In the genomic region with DNA sequence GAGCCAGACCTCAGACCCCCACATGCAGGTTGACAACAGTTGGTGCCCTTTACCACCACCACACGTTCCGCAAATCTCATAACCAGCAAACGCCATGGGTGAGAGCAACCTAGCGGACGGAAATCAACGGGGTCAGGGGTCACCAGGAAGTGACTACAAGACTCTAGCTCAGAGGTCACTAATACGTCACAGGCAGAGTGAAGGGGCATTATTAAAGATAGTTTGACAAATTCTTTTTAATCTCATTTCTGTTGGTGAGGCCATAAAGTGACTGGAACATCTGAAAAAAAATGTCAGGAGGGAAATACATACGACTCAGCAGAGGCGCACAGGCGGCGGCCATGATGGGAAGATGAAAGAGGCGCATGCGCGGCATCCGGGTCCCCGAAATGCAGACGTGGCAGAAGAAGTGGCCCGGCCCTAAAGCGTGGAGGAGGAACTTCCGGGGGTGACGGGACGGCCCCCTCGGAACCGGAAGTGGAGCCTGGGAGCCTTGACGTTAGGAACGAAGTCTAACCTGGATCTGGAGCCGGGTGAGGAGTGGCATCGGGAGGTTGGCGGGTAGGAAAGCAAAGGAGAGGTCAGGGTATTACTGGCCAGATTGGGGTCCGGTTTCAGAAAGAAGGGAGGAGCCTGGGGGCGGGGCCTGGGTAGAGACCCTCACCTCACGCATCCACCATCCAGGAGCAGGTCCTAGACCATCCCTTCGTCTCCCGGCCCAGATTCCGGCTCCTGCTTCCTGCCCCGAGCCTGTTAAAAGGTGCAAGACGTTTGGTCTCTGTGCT, we compare ENCODE assay signal across 8 cellular contexts. TPM values are rescaled to one million over a fixed set of nuclear protein-coding genes. Genes with fewer than 3 reads are reported as not detected.
DNase-seq lines count a peak whose midpoint lies in the region; ATAC-seq and TF ChIP-seq lines count a peak whose summit lies in the region.

A gene with protein sequence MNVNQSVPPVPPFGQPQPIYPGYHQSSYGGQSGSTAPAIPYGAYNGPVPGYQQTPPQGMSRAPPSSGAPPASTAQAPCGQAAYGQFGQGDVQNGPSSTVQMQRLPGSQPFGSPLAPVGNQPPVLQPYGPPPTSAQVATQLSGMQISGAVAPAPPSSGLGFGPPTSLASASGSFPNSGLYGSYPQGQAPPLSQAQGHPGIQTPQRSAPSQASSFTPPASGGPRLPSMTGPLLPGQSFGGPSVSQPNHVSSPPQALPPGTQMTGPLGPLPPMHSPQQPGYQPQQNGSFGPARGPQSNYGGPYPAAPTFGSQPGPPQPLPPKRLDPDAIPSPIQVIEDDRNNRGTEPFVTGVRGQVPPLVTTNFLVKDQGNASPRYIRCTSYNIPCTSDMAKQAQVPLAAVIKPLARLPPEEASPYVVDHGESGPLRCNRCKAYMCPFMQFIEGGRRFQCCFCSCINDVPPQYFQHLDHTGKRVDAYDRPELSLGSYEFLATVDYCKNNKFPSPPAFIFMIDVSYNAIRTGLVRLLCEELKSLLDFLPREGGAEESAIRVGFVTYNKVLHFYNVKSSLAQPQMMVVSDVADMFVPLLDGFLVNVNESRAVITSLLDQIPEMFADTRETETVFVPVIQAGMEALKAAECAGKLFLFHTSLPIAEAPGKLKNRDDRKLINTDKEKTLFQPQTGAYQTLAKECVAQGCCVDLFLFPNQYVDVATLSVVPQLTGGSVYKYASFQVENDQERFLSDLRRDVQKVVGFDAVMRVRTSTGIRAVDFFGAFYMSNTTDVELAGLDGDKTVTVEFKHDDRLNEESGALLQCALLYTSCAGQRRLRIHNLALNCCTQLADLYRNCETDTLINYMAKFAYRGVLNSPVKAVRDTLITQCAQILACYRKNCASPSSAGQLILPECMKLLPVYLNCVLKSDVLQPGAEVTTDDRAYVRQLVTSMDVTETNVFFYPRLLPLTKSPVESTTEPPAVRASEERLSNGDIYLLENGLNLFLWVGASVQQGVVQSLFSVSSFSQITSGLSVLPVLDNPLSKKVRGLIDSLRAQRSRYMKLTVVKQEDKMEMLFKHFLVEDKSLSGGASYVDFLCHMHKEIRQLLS (plus strand): TSS at position 468 of the 785 bp plus-strand sequence. CDS start 2,461 bp downstream, outside the sequence.

- peaks cover 62% of the 10 kb centered on the region for H3K79me2 ChIP-seq in DND-41 (ENCODE audit: insufficient read depth, low read length)
- peaks cover 30% of the 10 kb centered on the region for H3K79me2 ChIP-seq in GM23338 (replicated peaks; ENCODE audit: insufficient read depth)
- peaks cover 47% of the 10 kb centered on the region for H3K79me2 ChIP-seq in fibroblast of lung (ENCODE audit: control insufficient read depth, insufficient read depth, low read length)

- intact Hi-C loops in naive thymus-derived CD4-positive, alpha-beta T cell (cut with micrococcal nuclease): loop anchor here (1.0 to 10.0 kb wide), 15 partner anchors 14 to 1471 kb away; a partner anchor contains a TSS

- H2AFZ ChIP-seq in DND-41 (ENCODE audit: low read depth, low read length) (peak within 1 kb of the TSS; percentile 91), GM23338 (peak within 1 kb of the TSS; percentile 61; the same call in 1 of the 2 replicates), fibroblast of lung (ENCODE audit: low read length) (peak within 1 kb of the TSS; percentile 74)

- no peaks in the 10 kb centered on the region for H3K9me2 ChIP-seq in GM23338 (ENCODE audit: insufficient read depth)

- peak within 1 kb of the TSS; percentile 94 for H3K4me3 Mint-ChIP-seq in GM23338
- peak within 1 kb of the TSS; percentile 90 for H3K4me3 Mint-ChIP-seq in activated T-helper 17 cell treated with anti-CD3 and anti-CD28 coated beads, Interleukin-2, amount 50 U/mL, for 72 hours
- H3K4me3 Mint-ChIP-seq in naive thymus-derived CD4-positive, alpha-beta T cell: peak within 1 kb of the TSS; percentile 92 to 100 (median 100)
- peak within 1 kb of the TSS; percentile 98 for H3K4me3 Mint-ChIP-seq in stimulated activated naive B cell treated with anti-CD40 and anti-IgM and Interleukin-4, amounts not matched to agents 10 μg/mL and 1 μg/mL and 100 μg/mL, for 72 hours

- H3K4me2 ChIP-seq in DND-41 (ENCODE audit: insufficient read depth, low read length) (peak within 1 kb of the TSS; percentile 91), GM23338 (peak within 1 kb of the TSS; percentile 79), fibroblast of lung (ENCODE audit: extremely low read depth, insufficient read depth, low read length) (peak within 1 kb of the TSS; percentile 86)

- H3K9me3 Mint-ChIP-seq in GM23338: no peaks in the 10 kb centered on the region
- H3K9me3 Mint-ChIP-seq in activated T-helper 17 cell treated with anti-CD3 and anti-CD28 coated beads, Interleukin-2, amount 50 U/mL, for 72 hours: no peaks in the 10 kb centered on the region
- H3K9me3 Mint-ChIP-seq in naive thymus-derived CD4-positive, alpha-beta T cell: no peaks in the 10 kb centered on the region
- H3K9me3 Mint-ChIP-seq in stimulated activated naive B cell treated with anti-CD40 and anti-IgM and Interleukin-4, amounts not matched to agents 10 μg/mL and 1 μg/mL and 100 μg/mL, for 72 hours: no peaks in the 10 kb centered on the region

- H3K9me3 ChIP-seq in DND-41 (ENCODE audit: insufficient read depth, low read length, severe bottlenecking): no peaks in the 10 kb centered on the region
- H3K9me3 ChIP-seq in fibroblast of lung (ENCODE audit: control insufficient read depth, insufficient read depth, low read depth, low read length): no peaks in the 10 kb centered on the region
- no peaks in the 10 kb centered on the region for H3K9me3 ChIP-seq in naive thymus-derived CD4-positive, alpha-beta T cell (ENCODE audit: control insufficient read depth in 2 of 3, low read length in 3 of 3)

- H3K27me3 ChIP-seq in DND-41 (ENCODE audit: insufficient read depth, low read length, poor library complexity): no peaks in the 10 kb centered on the region
- H3K27me3 ChIP-seq in GM23338 (ENCODE audit: insufficient read depth): no peaks in the 10 kb centered on the region
- H3K27me3 ChIP-seq in fibroblast of lung (ENCODE audit: control insufficient read depth, insufficient read depth, low read length): no peaks in the 10 kb centered on the region
- H3K27me3 ChIP-seq in naive thymus-derived CD4-positive, alpha-beta T cell (ENCODE audit: control insufficient read depth in 2 of 2, insufficient read depth in 2 of 2, low read length in 2 of 2): no peaks in the 10 kb centered on the region

- H3K36me3 ChIP-seq in DND-41 (ENCODE audit: insufficient read depth, low read length) (peaks cover 22% of the 10 kb centered on the region), GM23338 (ENCODE audit: insufficient read depth) (peaks cover 4% of the 10 kb centered on the region; the same call in 1 of the 2 replicates), fibroblast of lung (ENCODE audit: control insufficient read depth, insufficient read depth, low read length) (peaks cover 8% of the 10 kb centered on the region)
- H3K36me3 ChIP-seq in naive thymus-derived CD4-positive, alpha-beta T cell (ENCODE audit: control insufficient read depth in 2 of 3, insufficient read depth in 3 of 3, low read length in 3 of 3): peaks cover 0 to 15% (median 0%) of the 10 kb centered on the region in 3 experiments

- H3K9ac ChIP-seq in DND-41 (ENCODE audit: low read depth, low read length) (peak within 1 kb of the TSS; percentile 71), fibroblast of lung (ENCODE audit: insufficient read depth, low read length) (peak within 1 kb of the TSS; percentile 86)

- H3K4me1 Mint-ChIP-seq in GM23338: peaks cover 24% of the 10 kb centered on the region
- H3K4me1 Mint-ChIP-seq in activated T-helper 17 cell treated with anti-CD3 and anti-CD28 coated beads, Interleukin-2, amount 50 U/mL, for 72 hours: peaks cover 13% of the 10 kb centered on the region
- H3K4me1 Mint-ChIP-seq in naive thymus-derived CD4-positive, alpha-beta T cell: peaks cover 18 to 47% (median 39%) of the 10 kb centered on the region in 7 donors
- peaks cover 14 to 33% of the 10 kb centered on the region in 2 donors for H3K4me1 Mint-ChIP-seq in stimulated activated naive B cell treated with anti-CD40 and anti-IgM and Interleukin-4, amounts not matched to agents 10 μg/mL and 1 μg/mL and 100 μg/mL, for 72 hours

- POLR2A ChIA-PET in RWPE1 (lab: Yijun Ruan, JAX; ENCODE audit: low non-redundant PET): interaction anchor here (0.8 to 1.2 kb wide), 2 partner anchors 13 to 28 kb away, joined by 4 read pairs; a partner anchor contains a TSS
- POLR2A ChIA-PET in naive thymus-derived CD4-positive, alpha-beta T cell (lab: Charles Lee): interaction anchor here (0.7 to 3.7 kb wide), 16 partner anchors 9 to 249 kb away, joined by 3 to 79 read pairs (median 6); a partner anchor contains a TSS

- ATAC-seq in DND-41 (ENCODE audit: insufficient read depth, low read depth) (peak; percentile 90), GM23338 (peak; percentile 87)
- ATAC-seq in activated T-helper 17 cell treated with anti-CD3 and anti-CD28 coated beads, Interleukin-2, amount 50 U/mL, for 72 hours (replicated peaks): peak; percentile 92
- peak; percentile 93 for ATAC-seq in naive thymus-derived CD4-positive, alpha-beta T cell
- ATAC-seq in stimulated activated naive B cell treated with anti-CD40 and anti-IgM and Interleukin-4, amounts not matched to agents 10 μg/mL and 1 μg/mL and 100 μg/mL, for 72 hours (replicated peaks): peak; percentile 95 to 96

- no peak for TF ChIP-seq CTCF in DND-41 (IDR thresholded peaks at IDR 0.05; ENCODE audit: borderline replicate concordance, extremely low read depth, low read length, poor library complexity, severe bottlenecking)
- 0 out of 4 replicates have a peak, but pooled peaks of 1 of the 2 experiments have one; percentile 0 for TF ChIP-seq CTCF in GM23338 (conservative IDR thresholded peaks at IDR 0.05; ENCODE audit: low read depth in 2 of 2)
- TF ChIP-seq CTCF in LNCaP clone FGC (IDR thresholded peaks at IDR 0.05; ENCODE audit: control insufficient read depth, extremely low read depth, insufficient read depth): no peak
- TF ChIP-seq CTCF in RWPE1 (conservative IDR thresholded peaks at IDR 0.05; ENCODE audit: low read depth): no peak
- no peak for TF ChIP-seq CTCF in fibroblast of lung (conservative IDR thresholded peaks at IDR 0.05 in 1 of 2, IDR thresholded peaks at IDR 0.05 in 1 of 2; ENCODE audit: low read depth in 1 of 2, low read length in 2 of 2)

- H3K27ac ChIP-seq in DND-41 (ENCODE audit: low read length) (peak within 1 kb of the TSS; percentile 86), GM23338 (ENCODE audit: low read depth) (peak within 1 kb of the TSS; percentile 91), RWPE1 (peak within 1 kb of the TSS; percentile 87), fibroblast of lung (ENCODE audit: insufficient read depth, low read length) (peak within 1 kb of the TSS; percentile 93)
- H3K27ac ChIP-seq in naive thymus-derived CD4-positive, alpha-beta T cell (ENCODE audit: low read depth, low read length): peak within 1 kb of the TSS; percentile 91

- H4K20me1 ChIP-seq in DND-41 (ENCODE audit: insufficient read depth, low read length): peaks cover 7% of the 10 kb centered on the region; the same call in 1 of the 2 replicates
- no peaks in the 10 kb centered on the region; the same call in 1 of the 2 replicates for H4K20me1 ChIP-seq in GM23338 (replicated peaks; ENCODE audit: insufficient read depth)
- no peaks in the 10 kb centered on the region for H4K20me1 ChIP-seq in fibroblast of lung (ENCODE audit: control insufficient read depth, extremely low read depth, insufficient read depth, low read length)

- CTCF ChIA-PET in RWPE1 (lab: Yijun Ruan, JAX): no interaction called here
- CTCF ChIA-PET in naive thymus-derived CD4-positive, alpha-beta T cell (lab: Charles Lee): interaction anchor here (0.6 to 2.2 kb wide), 4 partner anchors 14 to 34 kb away, joined by 3 to 9 read pairs (median 6); a partner anchor contains a TSS

- H3K4me1 ChIP-seq in DND-41 (ENCODE audit: insufficient read depth, low read length) (peaks cover 44% of the 10 kb centered on the region), GM23338 (ENCODE audit: insufficient read depth) (peaks cover 19% of the 10 kb centered on the region), fibroblast of lung (ENCODE audit: control insufficient read depth, extremely low read depth, insufficient read depth, low read length) (no peaks in the 10 kb centered on the region)
- H3K4me1 ChIP-seq in naive thymus-derived CD4-positive, alpha-beta T cell (ENCODE audit: control insufficient read depth in 2 of 2, insufficient read depth in 2 of 2, low read length in 2 of 2): peaks cover 22 to 27% of the 10 kb centered on the region in 2 donors

- H3K27ac Mint-ChIP-seq in GM23338: peak within 1 kb of the TSS; percentile 99
- peak within 1 kb of the TSS; percentile 100 for H3K27ac Mint-ChIP-seq in activated T-helper 17 cell treated with anti-CD3 and anti-CD28 coated beads, Interleukin-2, amount 50 U/mL, for 72 hours
- peak within 1 kb of the TSS; percentile 98 to 100 (median 100) for H3K27ac Mint-ChIP-seq in naive thymus-derived CD4-positive, alpha-beta T cell
- peak within 1 kb of the TSS; percentile 99 for H3K27ac Mint-ChIP-seq in stimulated activated naive B cell treated with anti-CD40 and anti-IgM and Interleukin-4, amounts not matched to agents 10 μg/mL and 1 μg/mL and 100 μg/mL, for 72 hours

- DNase-seq in DND-41 (peak; percentile 96), GM23338 (ENCODE audit: low spot score) (peak; percentile 98), LNCaP clone FGC (ENCODE audit: low read depth) (peak; percentile 87), RWPE1 (ENCODE audit: low spot score) (peak; percentile 98), fibroblast of lung (ENCODE audit: low read depth in 2 of 2) (peak; percentile 93 to 97)
- peak; percentile 87 to 97 (median 95) for DNase-seq in naive thymus-derived CD4-positive, alpha-beta T cell
- DNase-seq in stimulated activated naive B cell treated with anti-CD40 and anti-IgM and Interleukin-4, amounts not matched to agents 10 μg/mL and 1 μg/mL and 100 μg/mL, for 72 hours: peak; percentile 91

- peaks cover 3% of the 10 kb centered on the region for H3K36me3 Mint-ChIP-seq in GM23338 (ENCODE audit: low read depth)
- peaks cover 59% of the 10 kb centered on the region for H3K36me3 Mint-ChIP-seq in activated T-helper 17 cell treated with anti-CD3 and anti-CD28 coated beads, Interleukin-2, amount 50 U/mL, for 72 hours (ENCODE audit: low read depth)
- peaks cover 3 to 15% (median 7%) of the 10 kb centered on the region in 5 donors for H3K36me3 Mint-ChIP-seq in naive thymus-derived CD4-positive, alpha-beta T cell
- H3K36me3 Mint-ChIP-seq in stimulated activated naive B cell treated with anti-CD40 and anti-IgM and Interleukin-4, amounts not matched to agents 10 μg/mL and 1 μg/mL and 100 μg/mL, for 72 hours: peaks cover 22 to 25% of the 10 kb centered on the region in 2 donors

- H3K27me3 Mint-ChIP-seq in GM23338 (ENCODE audit: insufficient read depth, low read depth, poor library complexity): peaks cover 2% of the 10 kb centered on the region
- no peaks in the 10 kb centered on the region for H3K27me3 Mint-ChIP-seq in activated T-helper 17 cell treated with anti-CD3 and anti-CD28 coated beads, Interleukin-2, amount 50 U/mL, for 72 hours
- H3K27me3 Mint-ChIP-seq in naive thymus-derived CD4-positive, alpha-beta T cell: no peaks in the 10 kb centered on the region
- H3K27me3 Mint-ChIP-seq in stimulated activated naive B cell treated with anti-CD40 and anti-IgM and Interleukin-4, amounts not matched to agents 10 μg/mL and 1 μg/mL and 100 μg/mL, for 72 hours: no peaks in the 10 kb centered on the region

- H3K4me3 ChIP-seq in DND-41 (ENCODE audit: low read depth in 1 of 2, low read length in 2 of 2) (peak within 1 kb of the TSS; percentile 82 to 95), GM23338 (peak within 1 kb of the TSS; percentile 58), LNCaP clone FGC (ENCODE audit: low read depth, low read length) (peak within 1 kb of the TSS; percentile 88), fibroblast of lung (replicated peaks in 1 of 4; ENCODE audit: control extremely low read depth in 1 of 4, insufficient read depth in 1 of 4, low read depth in 3 of 4, low read length in 4 of 4) (peak within 1 kb of the TSS; percentile 85 to 99 (median 94))
- H3K4me3 ChIP-seq in naive thymus-derived CD4-positive, alpha-beta T cell (ENCODE audit: low read length): peak within 1 kb of the TSS; percentile 93

- H3F3A ChIP-seq in GM23338 (replicated peaks; ENCODE audit: low read depth): peaks cover 13% of the 10 kb centered on the region

RNA-seq across cellular contexts. Expression of the gene that starts here (rescaled TPM):
- 64.2 and 72.9 TPM in 2 replicates for total RNA-seq in GM23338 (2014; rRNA removed; shearing (Covaris generic))
- polyA plus RNA-seq in GM23338 (2016; fragmentation: Nextera tagmentation; extraction: Ambion mirVana): 16.9 and 17.0 TPM in 2 replicates
- 100 to 1,000 TPM in 1 of 2 donors, 10 to 100 TPM in 1; 98.5 to 129 TPM for total RNA-seq in activated T-helper 17 cell treated with anti-CD3 and anti-CD28 coated beads, Interleukin-2, amount 50 U/mL, for 72 hours
- 42.9 and 58.0 TPM in 2 replicates for total RNA-seq in fibroblast of lung
- polyA plus RNA-seq in fibroblast of lung: 60.4 and 63.4 TPM in 2 replicates
- 56.0 and 63.2 TPM in 2 replicates for polyA plus RNA-seq in fibroblast of lung (2012)
- polyA minus RNA-seq in fibroblast of lung (ENCODE audit: low replicate concordance): 269 and 448 TPM in 2 replicates
- total RNA-seq in naive thymus-derived CD4-positive, alpha-beta T cell: 100 to 1,000 TPM in 2 of 5 experiments, 10 to 100 TPM in 3; 68.7 to 122 (median 95.4) TPM
- 10 to 100 TPM; 23.3 to 41.4 TPM for polyA plus RNA-seq in naive thymus-derived CD4-positive, alpha-beta T cell

Comparison
In these comparisons a context has a peak if more than half of its experiments do, and no peak if none do; other contexts are left out.
1. Peak in every context shown above with its lines: DNase-seq, ATAC-seq, H3K4me3 ChIP-seq and H3K27ac ChIP-seq.